8 cellular contexts compared by ENCODE assay signal in the genomic region with DNA sequence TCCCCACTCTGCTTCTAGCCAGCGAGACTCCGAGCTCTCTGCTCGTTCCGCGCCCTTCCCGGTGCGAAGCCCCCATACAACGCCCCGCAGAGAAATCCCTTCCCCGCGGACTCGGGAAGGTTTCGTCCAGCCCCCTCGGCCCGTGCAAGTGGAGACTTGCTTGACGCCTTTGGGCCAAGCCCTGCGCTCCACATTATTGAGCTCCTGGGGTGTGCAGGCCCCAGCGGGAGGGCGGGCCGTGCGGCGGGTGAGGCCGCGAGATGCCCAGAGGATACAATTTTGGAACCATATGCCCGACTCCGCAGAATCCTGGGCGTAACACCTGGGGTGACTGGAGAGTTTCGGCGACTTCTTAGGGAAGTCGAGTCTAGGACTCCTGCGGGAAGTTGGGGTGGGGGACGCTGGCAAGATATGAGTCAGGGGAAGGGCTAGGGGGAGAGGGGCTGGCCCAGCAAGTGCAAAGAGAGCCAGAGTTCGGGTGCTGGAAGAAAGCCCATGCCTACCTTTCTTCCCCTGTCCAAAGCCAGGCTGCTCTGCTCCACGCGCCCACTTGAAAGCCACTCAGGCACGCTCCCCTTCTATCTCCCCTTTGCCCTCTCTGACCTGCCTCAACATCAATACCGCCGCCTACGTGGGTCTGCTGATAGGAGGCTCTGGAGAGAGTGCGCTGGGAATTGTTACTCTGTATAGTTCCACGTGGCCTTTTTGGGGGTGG. TPM values are rescaled to one million over a fixed set of nuclear protein-coding genes. Genes with fewer than 3 reads are reported as not detected.
A peak's percentile ranks its signal among the peaks of the same experiment; 100 is the strongest.
DNase-seq lines count a peak whose midpoint lies in the region; ATAC-seq and TF ChIP-seq lines count a peak whose summit lies in the region.

No MANE protein-coding gene starts in this region.

- H3K4me3 ChIP-seq in RWPE2 (ENCODE audit: severe bottlenecking), result peak overlapping the region; percentile 75
- H3K4me3 ChIP-seq in stomach, result peak overlapping the region; percentile 56 to 72 (median 60)

- no peak for TF ChIP-seq EP300 in stomach (IDR thresholded peaks at IDR 0.05)

- H3K36me3 ChIP-seq in RWPE2 (ENCODE audit: low read depth) (no peaks in the 10 kb centered on the region), stomach (no peaks in the 10 kb centered on the region)

- H3K4me1 ChIP-seq in RWPE2 (ENCODE audit: insufficient read depth, poor library complexity, severe bottlenecking) (peaks cover 20% of the 10 kb centered on the region), foreskin keratinocyte (peaks cover 23% of the 10 kb centered on the region), stomach (peaks cover 6 to 38% (median 22%) of the 10 kb centered on the region in 4 donors)

- H3K9me3 ChIP-seq in RWPE2 (ENCODE audit: severe bottlenecking), result no peaks in the 10 kb centered on the region
- peaks cover 0 to 3% (median 0%) of the 10 kb centered on the region in 4 donors for H3K9me3 ChIP-seq in stomach

- ATAC-seq in RWPE2 (ENCODE audit: low read depth) (peak; percentile 51), foreskin keratinocyte (peak; percentile 62), HG02759 (IDR thresholded peaks at IDR 0.05; ENCODE audit: unreplicated experiment) (no peak)

- peak; percentile 36 for DNase-seq in NCI-H748 (lab: John Stamatoyannopoulos, UW; ENCODE audit: unreplicated experiment)
- no peak for DNase-seq in NCI-H748 treated with DMSO at 0.1 percent for 48 hours (lab: John Stamatoyannopoulos, UW)
- peak; percentile 73 for DNase-seq in RWPE2 (ENCODE audit: low spot score)
- peak in 1 of 2 donors; percentile 70 for DNase-seq in foreskin keratinocyte
- DNase-seq in stomach, result no peak
- no peak for DNase-seq in MV-4-11 (lab: John Stamatoyannopoulos, UW)
- no peak for DNase-seq in mucosa of gallbladder (ENCODE audit: low spot score)

- no peaks in the 10 kb centered on the region for H3K27me3 ChIP-seq in RWPE2 (ENCODE audit: insufficient read depth, poor library complexity, severe bottlenecking)
- no peaks in the 10 kb centered on the region for H3K27me3 ChIP-seq in foreskin keratinocyte
- no peaks in the 10 kb centered on the region for H3K27me3 ChIP-seq in stomach

- H3K27ac ChIP-seq in RWPE2 (ENCODE audit: poor library complexity, severe bottlenecking) (peak overlapping the region; percentile 89), foreskin keratinocyte (peak overlapping the region; percentile 98), stomach (peak overlapping the region; percentile 76 to 96 (median 93))

- WGBS in stomach, 5 donors, result 18 to 63% (median 43%) methylated on average over 34 to 41 of the region's 41 CpGs

- TF ChIP-seq CTCF in RWPE2 (IDR thresholded peaks at IDR 0.05; ENCODE audit: poor library complexity, severe bottlenecking) (no peak), foreskin keratinocyte (conservative IDR thresholded peaks at IDR 0.05) (no peak), stomach (IDR thresholded peaks at IDR 0.05) (no peak)

- intact Hi-C loops in stomach (cut with DNase I; ENCODE audit: low total_unique reads), result no loop called here

- no peak for TF ChIP-seq POLR2A in stomach (IDR thresholded peaks at IDR 0.05)

RNA-seq across cellular contexts. Expression of gene ELF4, which starts 1.1 kb away (rescaled TPM):
- total RNA-seq in foreskin keratinocyte, result 26.5 and 27.8 TPM in 2 replicates
- polyA plus RNA-seq in foreskin keratinocyte, result 13.9 and 15.9 TPM in 2 replicates
- total RNA-seq in stomach, result 10 to 100 TPM in 3 of 5 donors, 1 to 10 TPM in 2; 7.1 to 34.5 (median 19.6) TPM
- 10 to 100 TPM in 1 of 3 donors, 1 to 10 TPM in 2; 3.9 to 17.9 (median 7.0) TPM for polyA plus RNA-seq in stomach
- 12.5 TPM for total RNA-seq in mucosa of gallbladder

RNA-seq across cellular contexts. Expression of gene AIFM1, which starts 54.3 kb away (rescaled TPM):
- total RNA-seq in foreskin keratinocyte (35.7 and 37.9 TPM in 2 replicates), stomach (10 to 100 TPM in 4 of 5 donors, 1 to 10 TPM in 1; 2.9 to 29.6 (median 22.0) TPM), mucosa of gallbladder (41.3 TPM)
- polyA plus RNA-seq in foreskin keratinocyte (37.7 and 38.0 TPM in 2 replicates), stomach (10 to 100 TPM; 24.7 to 33.5 (median 31.5) TPM)

Comparison
In these comparisons a context has a peak if more than half of its experiments do, and no peak if none do; other contexts are left out.
1. DNase-seq: peak in NCI-H748 (single experiment) and RWPE2 (single experiment); none in NCI-H748 treated with DMSO at 0.1 percent for 48 hours (single experiment), stomach (single experiment), MV-4-11 (single experiment) and mucosa of gallbladder (single experiment).
2. Peak in every context shown above with its lines, with median percentiles within 50 percentile points of each other: H3K27ac ChIP-seq.